12 cellular contexts compared by ENCODE assay signal in genomic region chr22:23383491-23384450, GRCh38.
A peak's percentile ranks its signal among the peaks of the same experiment; 100 is the strongest.
DNase-seq lines count a peak whose midpoint lies in the region; FAIRE-seq and TF ChIP-seq lines count a peak whose summit lies in the region.
"Had no signal": no experiment of that assay in that cellular context is flagged by ENCODE, and none has a peak within 500 bp of the region (broad histone marks: within the 10 kb centered on the region; RNA-seq: fewer than 3 reads in every experiment).

No MANE protein-coding gene starts in this region.

- no peak overlapping the region for H3K9ac ChIP-seq in neural progenitor cell

- DNase-seq in C1 segment of cervical spinal cord (lab: John Stamatoyannopoulos, UW): peak in 10 of 14 donors; percentile 10 to 68 (median 37)
- peak; percentile 75 for DNase-seq in NCI-H146 (lab: John Stamatoyannopoulos, UW)
- DNase-seq in choroid plexus epithelial cell (ENCODE audit: low read depth): peak; percentile 17
- peak; percentile 71 for DNase-seq in neural progenitor cell (ENCODE audit: low spot score)
- no peak for DNase-seq in SKM-1 (lab: John Stamatoyannopoulos, UW; ENCODE audit: unreplicated experiment)
- no peak for DNase-seq in HTR-8/SVneo (ENCODE audit: insufficient read length, low spot score)
- no peak for DNase-seq in tibial nerve (ENCODE audit: low spot score in 2 of 2)
- DNase-seq in NCI-H510A treated with DMSO at 0.1 percent for 48 hours (lab: John Stamatoyannopoulos, UW): no peak
- DNase-seq: NCI-H187; SIG-M5; stimulated activated CD4-positive, alpha-beta T cell treated with anti-CD3 and anti-CD28 coated beads, Interleukin-12 subunit alpha, Interleukin-12 subunit beta, amount 100 ng/mL, for 4 hours had no signal

- 48 to 52% methylated on average over 20 to 22 of the region's 24 CpGs for WGBS in tibial nerve, 2 donors

- H3K4me1 ChIP-seq in neural progenitor cell: no peaks in the 10 kb centered on the region
- H3K4me1 ChIP-seq in tibial nerve: peaks cover 0 to 27% (median 10%) of the 10 kb centered on the region in 4 donors

- H3K9me3 ChIP-seq in neural progenitor cell (ENCODE audit: low read depth) (no peaks in the 10 kb centered on the region), tibial nerve (no peaks in the 10 kb centered on the region)

- H3K27ac Mint-ChIP-seq in neural progenitor cell: no peak overlapping the region
- H3K27ac Mint-ChIP-seq: activated naive CD4-positive, alpha-beta T cell treated with anti-CD3 and anti-CD28 coated beads, Interleukin-2, amount 50 U/mL, for 24 hours had no signal

- H3K36me3 Mint-ChIP-seq in neural progenitor cell: peaks cover 3% of the 10 kb centered on the region
- H3K36me3 Mint-ChIP-seq: activated naive CD4-positive, alpha-beta T cell treated with anti-CD3 and anti-CD28 coated beads, Interleukin-2, amount 50 U/mL, for 24 hours had no signal

- no peak overlapping the region for H3K27ac ChIP-seq in neural progenitor cell
- peak overlapping the region in 1 of 4 donors; percentile 55 for H3K27ac ChIP-seq in tibial nerve

- peak overlapping the region; percentile 41 for H3K4me3 Mint-ChIP-seq in neural progenitor cell
- H3K4me3 Mint-ChIP-seq: activated naive CD4-positive, alpha-beta T cell treated with anti-CD3 and anti-CD28 coated beads, Interleukin-2, amount 50 U/mL, for 24 hours had no signal

- TF ChIP-seq CTCF in choroid plexus epithelial cell (conservative IDR thresholded peaks at IDR 0.05; ENCODE audit: low read depth, low read length) (no peak), neural progenitor cell (IDR thresholded peaks at IDR 0.05) (no peak), tibial nerve (IDR thresholded peaks at IDR 0.05) (no peak)

- H3K4me2 ChIP-seq in neural progenitor cell: peak overlapping the region; percentile 57

- H3K79me2 ChIP-seq in neural progenitor cell (ENCODE audit: low read depth): no peaks in the 10 kb centered on the region

- peaks cover 5% of the 10 kb centered on the region for H3K27me3 Mint-ChIP-seq in neural progenitor cell (ENCODE audit: insufficient read depth, low read depth)

- H3K27me3 ChIP-seq in neural progenitor cell (no peaks in the 10 kb centered on the region), tibial nerve (no peaks in the 10 kb centered on the region)

- H4K20me1 ChIP-seq in neural progenitor cell (ENCODE audit: low read depth): no peaks in the 10 kb centered on the region

- no peak overlapping the region for H3K4me3 ChIP-seq in choroid plexus epithelial cell (ENCODE audit: low read depth, low read length)
- no peak overlapping the region for H3K4me3 ChIP-seq in neural progenitor cell
- no peak overlapping the region for H3K4me3 ChIP-seq in tibial nerve

- no peaks in the 10 kb centered on the region for H3K9me3 Mint-ChIP-seq in neural progenitor cell
- H3K9me3 Mint-ChIP-seq: activated naive CD4-positive, alpha-beta T cell treated with anti-CD3 and anti-CD28 coated beads, Interleukin-2, amount 50 U/mL, for 24 hours had no signal

- H3F3A ChIP-seq in neural progenitor cell (ENCODE audit: low read depth): no peaks in the 10 kb centered on the region

- H3K4me1 Mint-ChIP-seq in neural progenitor cell: peaks cover 22% of the 10 kb centered on the region
- H3K4me1 Mint-ChIP-seq: activated naive CD4-positive, alpha-beta T cell treated with anti-CD3 and anti-CD28 coated beads, Interleukin-2, amount 50 U/mL, for 24 hours had no signal

- H3K36me3 ChIP-seq in neural progenitor cell (no peaks in the 10 kb centered on the region), tibial nerve (no peaks in the 10 kb centered on the region)

- TF ChIP-seq POLR2A in tibial nerve (IDR thresholded peaks at IDR 0.05): no peak

- FAIRE-seq in HTR-8/SVneo (lab: Jason Lieb, UNC): no peak

- H2AFZ ChIP-seq in neural progenitor cell (replicated peaks): peak overlapping the region; percentile 68

- no peak for TF ChIP-seq EP300 in tibial nerve (IDR thresholded peaks at IDR 0.05)

Comparison
In these comparisons a context has a peak if more than half of its experiments do, and no peak if none do; other contexts are left out.
1. DNase-seq: peak in C1 segment of cervical spinal cord (10 of 14), NCI-H146 (single experiment), choroid plexus epithelial cell (single experiment) and neural progenitor cell (single experiment); none in SKM-1 (single experiment), HTR-8/SVneo (single experiment), tibial nerve (0 of 2) and NCI-H510A treated with DMSO at 0.1 percent for 48 hours (single experiment).